In genomic region chr22:49960159-49960966, GRCh38 we compare ENCODE assay signal across 1 cellular context.
TF ChIP-seq lines count a peak whose summit lies in the region.

Gene PIM3, plus strand, starts transcription at chr22:49960772. Its CDS starts 176 bp downstream, at chr22:49960948.

TF ChIP-seq in WTC11, 78 proteins besides CTCF, POLR2A, EP300 and RAD21 (continued from another document):
- no peak for TF ChIP-seq ZNF425 (CRISPR knock-in tag; conservative IDR thresholded peaks at IDR 0.05)
- TF ChIP-seq MYBL2 (CRISPR knock-in tag; IDR thresholded peaks at IDR 0.05) = 0 out of 2 replicates have a peak, but pooled peaks have one; percentile 60
- 0 out of 2 replicates have a peak, but pooled peaks have one; percentile 26 for TF ChIP-seq USF1 (CRISPR knock-in tag; IDR thresholded peaks at IDR 0.05)
- TF ChIP-seq ZNF263 (CRISPR knock-in tag; IDR thresholded peaks at IDR 0.05; ENCODE audit: low read depth) = 0 out of 2 replicates have a peak, but pooled peaks have one; percentile 11
- TF ChIP-seq ATF3 (CRISPR knock-in tag; conservative IDR thresholded peaks at IDR 0.05) = no peak
- peak; percentile 94 for TF ChIP-seq KAT7 (CRISPR knock-in tag; IDR thresholded peaks at IDR 0.05; ENCODE audit: borderline replicate concordance)
- no peak for TF ChIP-seq NFE2L1 (CRISPR knock-in tag; IDR thresholded peaks at IDR 0.05)
- TF ChIP-seq GABPB1 (CRISPR knock-in tag; IDR thresholded peaks at IDR 0.05) = peak; percentile 73
- peak; percentile 42; the same call in 1 of the 2 replicates for TF ChIP-seq ZBTB21 (CRISPR knock-in tag; IDR thresholded peaks at IDR 0.05; ENCODE audit: borderline replicate concordance)
- TF ChIP-seq PREB (CRISPR knock-in tag; IDR thresholded peaks at IDR 0.05; ENCODE audit: borderline replicate concordance) = 0 out of 2 replicates have a peak, but pooled peaks have one; percentile 11
- TF ChIP-seq EMX1 (CRISPR knock-in tag; IDR thresholded peaks at IDR 0.05) = 0 out of 2 replicates have a peak, but pooled peaks have one; percentile 64
- 0 out of 2 replicates have a peak, but pooled peaks have one; percentile 14 for TF ChIP-seq ETV6 (CRISPR knock-in tag; IDR thresholded peaks at IDR 0.05)
- 0 out of 2 replicates have a peak, but pooled peaks have one; percentile 30 for TF ChIP-seq CBFB (CRISPR knock-in tag; IDR thresholded peaks at IDR 0.05; ENCODE audit: low read depth)
- TF ChIP-seq NFYB (CRISPR knock-in tag; conservative IDR thresholded peaks at IDR 0.05; ENCODE audit: low read depth) = peak; percentile 58
- peak; percentile 21; the same call in 1 of the 2 replicates for TF ChIP-seq FOXK1 (CRISPR knock-in tag; IDR thresholded peaks at IDR 0.05)
TF ChIP-seq in WTC11: peak in this region for 23.
